In genomic region chr5:579746-580366, GRCh38 we compare ENCODE assay signal across 17 cellular contexts. TPM values are rescaled to one million over a fixed set of nuclear protein-coding genes. Genes with fewer than 3 reads are reported as not detected.
A peak's percentile ranks its signal among the peaks of the same experiment; 100 is the strongest.
DNase-seq lines count a peak whose midpoint lies in the region; ATAC-seq and TF ChIP-seq lines count a peak whose summit lies in the region.
"Had no signal": no experiment of that assay in that cellular context is flagged by ENCODE, and none has a peak within 500 bp of the region (broad histone marks: within the 10 kb centered on the region; RNA-seq: fewer than 3 reads in every experiment).

No MANE protein-coding gene starts in this region.

- H3K4me1 Mint-ChIP-seq in chondrocyte (ENCODE audit: low read depth), result no peaks in the 10 kb centered on the region
- H3K4me1 Mint-ChIP-seq: B cell, IgD-negative memory B cell had no signal

- TF ChIP-seq CTCF in chondrocyte (IDR thresholded peaks at IDR 0.05), result no peak

- no peak overlapping the region for H3K27ac Mint-ChIP-seq in chondrocyte (ENCODE audit: unreplicated experiment)
- H3K27ac Mint-ChIP-seq: B cell; CD4-positive, alpha-beta T cell; IgD-negative memory B cell had no signal

- no peak for ATAC-seq in GM18868 (IDR thresholded peaks at IDR 0.05; ENCODE audit: unreplicated experiment)
- ATAC-seq: HCT116, Right ventricle myocardium inferior had no signal

- peaks cover 13% of the 10 kb centered on the region for H3K36me3 Mint-ChIP-seq in chondrocyte (ENCODE audit: low read depth)
- H3K36me3 Mint-ChIP-seq: IgD-negative memory B cell had no signal

- peaks cover 29% of the 10 kb centered on the region for H3K9me3 Mint-ChIP-seq in chondrocyte (ENCODE audit: low read depth)

- H3K4me3 Mint-ChIP-seq in chondrocyte (ENCODE audit: unreplicated experiment), result no peak overlapping the region
- H3K4me3 Mint-ChIP-seq: B cell; CD4-positive, alpha-beta T cell; IgD-negative memory B cell had no signal

- DNase-seq in NCI-H69 (lab: John Stamatoyannopoulos, UW), result peak; percentile 32
- peak; percentile 49 for DNase-seq in chondrocyte (ENCODE audit: low spot score)
- DNase-seq in mesenteric fat pad (ENCODE audit: low spot score), result peak; percentile 67
- peak; percentile 24 for DNase-seq in ureter (ENCODE audit: low spot score)
- no peak for DNase-seq in amniotic stem cell (lab: John Stamatoyannopoulos, UW)
- no peak for DNase-seq in HUDEP-2 (lab: John Stamatoyannopoulos, UW; ENCODE audit: unreplicated experiment in 76 of 76)
- DNase-seq: CD4-positive, alpha-beta T cell; NCI-H2029; NCI-H2171 treated with DMSO at 0.1 percent for 48 hours; NCI-H510A; NCI-H82; PC-9 had no signal

- H3K27me3 Mint-ChIP-seq in chondrocyte (ENCODE audit: low read depth), result peaks cover 47% of the 10 kb centered on the region

RNA-seq across cellular contexts. Expression of gene CEP72, which starts 32.3 kb away (rescaled TPM):
- total RNA-seq in chondrocyte (2.7 to 4.5 TPM (median 3.3 TPM) in 3 replicates), mesenteric fat pad (2.0 TPM), ureter (10.9 TPM)

RNA-seq across cellular contexts. Expression of gene SLC9A3, which starts 55.6 kb away (rescaled TPM):
- total RNA-seq in chondrocyte, result 0.95 to 1.4 TPM (median 1.1 TPM) in 3 replicates
- 1.1 TPM for total RNA-seq in mesenteric fat pad
- total RNA-seq in ureter, result 1.1 TPM

Comparison
In these comparisons a context has a peak if more than half of its experiments do, and no peak if none do; other contexts are left out.
1. DNase-seq: peak in NCI-H69 (single experiment), chondrocyte (single experiment), mesenteric fat pad (single experiment) and ureter (single experiment); none in amniotic stem cell (single experiment) and HUDEP-2 (0 of 76).